8 cellular contexts compared by ENCODE assay signal in genomic region chrX:101206471-101206870, GRCh38. TPM values are rescaled to one million over a fixed set of nuclear protein-coding genes. Genes with fewer than 3 reads are reported as not detected.
A peak's percentile ranks its signal among the peaks of the same experiment; 100 is the strongest.
DNase-seq lines count a peak whose midpoint lies in the region; ATAC-seq and TF ChIP-seq lines count a peak whose summit lies in the region.

No MANE protein-coding gene starts in this region.

- WGBS in right lobe of liver (ENCODE audit: insufficient coverage, low coverage, low lambda C conversion rate, missing lambda C conversion rate) = 33% methylated on average over 3 of the region's 3 CpGs

- TF ChIP-seq CTCF in WTC11 (IDR thresholded peaks at IDR 0.05) = no peak
- TF ChIP-seq CTCF in right lobe of liver (IDR thresholded peaks at IDR 0.05) = peak; percentile 28 to 39 (median 37)

- H3K4me3 Mint-ChIP-seq in activated naive CD4-positive, alpha-beta T cell treated with anti-CD3 and anti-CD28 coated beads for 36 hours = no peak overlapping the region
- H3K4me3 Mint-ChIP-seq in WTC11 = no peak overlapping the region

- no peak overlapping the region for H3K4me3 ChIP-seq in right lobe of liver

- ATAC-seq in GM21786 (IDR thresholded peaks at IDR 0.05; ENCODE audit: unreplicated experiment) (peak; percentile 86), WTC11 (peak; percentile 59), right lobe of liver (peak in 3 of 4 donors; percentile 47 to 75 (median 67))

- no peaks in the 10 kb centered on the region for H3K27me3 ChIP-seq in right lobe of liver

- H3K27me3 Mint-ChIP-seq in activated naive CD4-positive, alpha-beta T cell treated with anti-CD3 and anti-CD28 coated beads for 36 hours (ENCODE audit: low read depth) = no peaks in the 10 kb centered on the region
- no peaks in the 10 kb centered on the region for H3K27me3 Mint-ChIP-seq in WTC11 (ENCODE audit: low read depth)

- CTCF ChIA-PET in activated naive CD4-positive, alpha-beta T cell treated with anti-CD3 and anti-CD28 coated beads for 36 hours (lab: Charles Lee) = no interaction called here
- CTCF ChIA-PET in WTC11 (lab: Charles Lee) = no interaction called here

- H3K4me1 ChIP-seq in right lobe of liver = no peaks in the 10 kb centered on the region

- H3K9me3 ChIP-seq in right lobe of liver = no peaks in the 10 kb centered on the region

- no peak for TF ChIP-seq POLR2A in right lobe of liver (IDR thresholded peaks at IDR 0.05)

- H3K36me3 ChIP-seq in right lobe of liver = no peaks in the 10 kb centered on the region

- DNase-seq in activated naive CD4-positive, alpha-beta T cell treated with anti-CD3 and anti-CD28 coated beads for 36 hours = peak; percentile 16
- no peak for DNase-seq in activated naive CD4-positive, alpha-beta T cell treated with anti-CD3 and anti-CD28 coated beads, Interleukin-2, amount 50 U/mL, for 16 hours
- DNase-seq in Kasumi-1 (lab: John Stamatoyannopoulos, UW) (peak; percentile 45 to 53), WTC11 (ENCODE audit: low spot score) (no peak), right lobe of liver (no peak), activated gamma-delta T cell (lab: John Stamatoyannopoulos, UW) (no peak), COLO829 (ENCODE audit: low spot score) (no peak)

- no peak overlapping the region for H3K27ac ChIP-seq in right lobe of liver

- H3K9me3 Mint-ChIP-seq in activated naive CD4-positive, alpha-beta T cell treated with anti-CD3 and anti-CD28 coated beads for 36 hours = no peaks in the 10 kb centered on the region
- no peaks in the 10 kb centered on the region for H3K9me3 Mint-ChIP-seq in WTC11

- peaks cover 18% of the 10 kb centered on the region for H3K4me1 Mint-ChIP-seq in activated naive CD4-positive, alpha-beta T cell treated with anti-CD3 and anti-CD28 coated beads for 36 hours (ENCODE audit: low read depth)
- peaks cover 8% of the 10 kb centered on the region for H3K4me1 Mint-ChIP-seq in WTC11

- H3K27ac Mint-ChIP-seq in activated naive CD4-positive, alpha-beta T cell treated with anti-CD3 and anti-CD28 coated beads for 36 hours = no peak overlapping the region
- H3K27ac Mint-ChIP-seq in WTC11 = no peak overlapping the region

- H3K36me3 Mint-ChIP-seq in activated naive CD4-positive, alpha-beta T cell treated with anti-CD3 and anti-CD28 coated beads for 36 hours (ENCODE audit: low read depth) = no peaks in the 10 kb centered on the region
- no peaks in the 10 kb centered on the region for H3K36me3 Mint-ChIP-seq in WTC11

- intact Hi-C loops in activated naive CD4-positive, alpha-beta T cell treated with anti-CD3 and anti-CD28 coated beads for 36 hours (cut with micrococcal nuclease) = loop anchor here (1.0 to 5.0 kb wide), 4 partner anchors 81 to 522 kb away; no protein-coding TSS in a partner anchor
- intact Hi-C loops in right lobe of liver (cut with DNase I) = no loop called here

- POLR2A ChIA-PET in WTC11 (lab: Charles Lee) = no interaction called here

TF ChIP-seq in WTC11, 78 proteins besides CTCF, POLR2A, EP300 and RAD21:
- TF ChIP-seq, protein P1, sequence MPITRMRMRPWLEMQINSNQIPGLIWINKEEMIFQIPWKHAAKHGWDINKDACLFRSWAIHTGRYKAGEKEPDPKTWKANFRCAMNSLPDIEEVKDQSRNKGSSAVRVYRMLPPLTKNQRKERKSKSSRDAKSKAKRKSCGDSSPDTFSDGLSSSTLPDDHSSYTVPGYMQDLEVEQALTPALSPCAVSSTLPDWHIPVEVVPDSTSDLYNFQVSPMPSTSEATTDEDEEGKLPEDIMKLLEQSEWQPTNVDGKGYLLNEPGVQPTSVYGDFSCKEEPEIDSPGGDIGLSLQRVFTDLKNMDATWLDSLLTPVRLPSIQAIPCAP (CRISPR knock-in tag; IDR thresholded peaks at IDR 0.05) = no peak
- TF ChIP-seq NR3C1 (CRISPR knock-in tag; conservative IDR thresholded peaks at IDR 0.05; ENCODE audit: low read depth) = no peak
- no peak for TF ChIP-seq ZNF512 (CRISPR knock-in tag; IDR thresholded peaks at IDR 0.05; ENCODE audit: borderline replicate concordance)
- TF ChIP-seq OVOL2 (CRISPR knock-in tag; IDR thresholded peaks at IDR 0.05; ENCODE audit: borderline replicate concordance) = no peak
- no peak for TF ChIP-seq ZNF317 (CRISPR knock-in tag; IDR thresholded peaks at IDR 0.05; ENCODE audit: borderline replicate concordance, low read depth)
- TF ChIP-seq CREM (CRISPR knock-in tag; IDR thresholded peaks at IDR 0.05) = no peak
- TF ChIP-seq, protein P2, sequence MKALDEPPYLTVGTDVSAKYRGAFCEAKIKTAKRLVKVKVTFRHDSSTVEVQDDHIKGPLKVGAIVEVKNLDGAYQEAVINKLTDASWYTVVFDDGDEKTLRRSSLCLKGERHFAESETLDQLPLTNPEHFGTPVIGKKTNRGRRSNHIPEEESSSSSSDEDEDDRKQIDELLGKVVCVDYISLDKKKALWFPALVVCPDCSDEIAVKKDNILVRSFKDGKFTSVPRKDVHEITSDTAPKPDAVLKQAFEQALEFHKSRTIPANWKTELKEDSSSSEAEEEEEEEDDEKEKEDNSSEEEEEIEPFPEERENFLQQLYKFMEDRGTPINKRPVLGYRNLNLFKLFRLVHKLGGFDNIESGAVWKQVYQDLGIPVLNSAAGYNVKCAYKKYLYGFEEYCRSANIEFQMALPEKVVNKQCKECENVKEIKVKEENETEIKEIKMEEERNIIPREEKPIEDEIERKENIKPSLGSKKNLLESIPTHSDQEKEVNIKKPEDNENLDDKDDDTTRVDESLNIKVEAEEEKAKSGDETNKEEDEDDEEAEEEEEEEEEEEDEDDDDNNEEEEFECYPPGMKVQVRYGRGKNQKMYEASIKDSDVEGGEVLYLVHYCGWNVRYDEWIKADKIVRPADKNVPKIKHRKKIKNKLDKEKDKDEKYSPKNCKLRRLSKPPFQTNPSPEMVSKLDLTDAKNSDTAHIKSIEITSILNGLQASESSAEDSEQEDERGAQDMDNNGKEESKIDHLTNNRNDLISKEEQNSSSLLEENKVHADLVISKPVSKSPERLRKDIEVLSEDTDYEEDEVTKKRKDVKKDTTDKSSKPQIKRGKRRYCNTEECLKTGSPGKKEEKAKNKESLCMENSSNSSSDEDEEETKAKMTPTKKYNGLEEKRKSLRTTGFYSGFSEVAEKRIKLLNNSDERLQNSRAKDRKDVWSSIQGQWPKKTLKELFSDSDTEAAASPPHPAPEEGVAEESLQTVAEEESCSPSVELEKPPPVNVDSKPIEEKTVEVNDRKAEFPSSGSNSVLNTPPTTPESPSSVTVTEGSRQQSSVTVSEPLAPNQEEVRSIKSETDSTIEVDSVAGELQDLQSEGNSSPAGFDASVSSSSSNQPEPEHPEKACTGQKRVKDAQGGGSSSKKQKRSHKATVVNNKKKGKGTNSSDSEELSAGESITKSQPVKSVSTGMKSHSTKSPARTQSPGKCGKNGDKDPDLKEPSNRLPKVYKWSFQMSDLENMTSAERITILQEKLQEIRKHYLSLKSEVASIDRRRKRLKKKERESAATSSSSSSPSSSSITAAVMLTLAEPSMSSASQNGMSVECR (CRISPR knock-in tag; IDR thresholded peaks at IDR 0.05; ENCODE audit: borderline replicate concordance) = no peak
- TF ChIP-seq HMGXB4 (CRISPR knock-in tag; IDR thresholded peaks at IDR 0.05) = no peak
- TF ChIP-seq MAX (CRISPR knock-in tag; IDR thresholded peaks at IDR 0.05) = no peak

RNA-seq across cellular contexts. Expression of gene DRP2, which starts 13.1 kb away (rescaled TPM):
- under 1 TPM; 0.41 to 0.47 TPM for total RNA-seq in activated naive CD4-positive, alpha-beta T cell treated with anti-CD3 and anti-CD28 coated beads for 36 hours
- total RNA-seq in WTC11 (2021) (0.30 to 0.52 TPM (median 0.39 TPM) in 3 replicates), right lobe of liver (not detected)

Comparison
In these comparisons a context has a peak if more than half of its experiments do, and no peak if none do; other contexts are left out.
1. DNase-seq: peak in activated naive CD4-positive, alpha-beta T cell treated with anti-CD3 and anti-CD28 coated beads for 36 hours (single experiment) and Kasumi-1 (2 of 2); none in activated naive CD4-positive, alpha-beta T cell treated with anti-CD3 and anti-CD28 coated beads, Interleukin-2, amount 50 U/mL, for 16 hours (single experiment), WTC11 (single experiment), right lobe of liver (0 of 3), activated gamma-delta T cell (single experiment) and COLO829 (single experiment).
2. Peak in every context shown above with its lines, with median percentiles within 50 percentile points of each other: ATAC-seq.